8 cellular contexts compared by ENCODE assay signal in genomic region chr20:29497684-29498083, GRCh38.
A peak's percentile ranks its signal among the peaks of the same experiment; 100 is the strongest.
DNase-seq lines count a peak whose midpoint lies in the region; ATAC-seq and TF ChIP-seq lines count a peak whose summit lies in the region.
"Not testable (repeated sequence)": the region's sequence is repeated elsewhere in the genome, so short reads cannot be mapped to it uniquely, and the experiment has no call there.

No MANE protein-coding gene starts in this region.

- ATAC-seq in Right ventricle myocardium superior (ENCODE audit: poor library complexity); lower lobe of right lung: not testable (repeated sequence)

- peak overlapping the region; percentile 67 for H3K9ac ChIP-seq in NT2/D1 (ENCODE audit: insufficient read length, low read depth)

- H3K36me3 ChIP-seq in A673 (ENCODE audit: insufficient read depth, low read length, poor library complexity, severe bottlenecking); NT2/D1 (ENCODE audit: insufficient read depth, insufficient read length, low read length); lower lobe of right lung: not testable (repeated sequence)

- not testable (repeated sequence) for H3K4me3 Mint-ChIP-seq in activated naive CD4-positive, alpha-beta T cell treated with anti-CD3 and anti-CD28 coated beads for 36 hours

- CTCF ChIA-PET in A673 (lab: Charles Lee); activated naive CD4-positive, alpha-beta T cell treated with anti-CD3 and anti-CD28 coated beads for 36 hours (lab: Charles Lee): not testable (repeated sequence)

- intact Hi-C loops in A673 (cut with micrococcal nuclease; ENCODE audit: unreplicated experiment); Right ventricle myocardium superior (cut with DNase I); lower lobe of right lung (cut with DNase I): not testable (repeated sequence)
- intact Hi-C loops in activated naive CD4-positive, alpha-beta T cell treated with anti-CD3 and anti-CD28 coated beads for 36 hours (cut with micrococcal nuclease) = loop anchor here (2.0 kb wide), 1 partner anchor 53 kb away; no protein-coding TSS in a partner anchor

- BruUV-seq in A673 (replicated peaks; lab: Mats Ljungman, UMichigan) = not testable (repeated sequence)

- H3K4me1 ChIP-seq in A673 (ENCODE audit: insufficient read depth, low read length, poor library complexity, severe bottlenecking); NT2/D1 (ENCODE audit: insufficient read depth, insufficient read length); lower lobe of right lung: not testable (repeated sequence)

- H3K4me1 Mint-ChIP-seq in activated naive CD4-positive, alpha-beta T cell treated with anti-CD3 and anti-CD28 coated beads for 36 hours (ENCODE audit: low read depth) = not testable (repeated sequence)

- peaks cover 10% of the 10 kb centered on the region for H3K9me3 Mint-ChIP-seq in activated naive CD4-positive, alpha-beta T cell treated with anti-CD3 and anti-CD28 coated beads for 36 hours

- not testable (repeated sequence) for H3K36me3 Mint-ChIP-seq in activated naive CD4-positive, alpha-beta T cell treated with anti-CD3 and anti-CD28 coated beads for 36 hours (ENCODE audit: low read depth)

- H3K27me3 Mint-ChIP-seq in activated naive CD4-positive, alpha-beta T cell treated with anti-CD3 and anti-CD28 coated beads for 36 hours (ENCODE audit: low read depth) = not testable (repeated sequence)

- not testable (repeated sequence) for H3K27ac Mint-ChIP-seq in activated naive CD4-positive, alpha-beta T cell treated with anti-CD3 and anti-CD28 coated beads for 36 hours

- not testable (repeated sequence) for DNase-seq in A673 (ENCODE audit: low spot score); NT2/D1 (ENCODE audit: low read depth, low spot score)
- peak; percentile 40 for DNase-seq in HT1080 (ENCODE audit: low read depth)
- peak; percentile 11 for DNase-seq in activated CD4-positive, alpha-beta T cell treated with anti-CD3 and anti-CD28 coated beads for 1 hour
- peak; percentile 4 for DNase-seq in activated naive CD4-positive, alpha-beta T cell treated with anti-CD3 and anti-CD28 coated beads for 36 hours
- DNase-seq in Right ventricle myocardium superior = peak; percentile 46
- DNase-seq in lower lobe of right lung = peak; percentile 51

- not testable (repeated sequence) for H3K27ac ChIP-seq in A673 (ENCODE audit: low read depth, low read length, poor library complexity, severe bottlenecking); lower lobe of right lung
- peak overlapping the region in 1 of 21 experiments; percentile 65 for H3K27ac ChIP-seq in skin epidermis

- H3K9me3 ChIP-seq in A673 (ENCODE audit: low read depth, low read length, poor library complexity, severe bottlenecking); NT2/D1 (ENCODE audit: insufficient read depth, low read length); lower lobe of right lung: not testable (repeated sequence)

- not testable (repeated sequence) for TF ChIP-seq CTCF in A673 (conservative IDR thresholded peaks at IDR 0.05; ENCODE audit: low read depth, low read length); lower lobe of right lung (IDR thresholded peaks at IDR 0.05)

- H3K27me3 ChIP-seq in A673 (replicated peaks; ENCODE audit: insufficient read depth, low read depth, low read length, poor library complexity); NT2/D1 (ENCODE audit: insufficient read depth, insufficient read length); lower lobe of right lung (ENCODE audit: low read depth): not testable (repeated sequence)

- POLR2A ChIA-PET in A673 (lab: Charles Lee; ENCODE audit: low non-redundant PET) = interaction anchor here (0.6 kb wide), 1 partner anchor 879 kb away, joined by 5 read pairs; no protein-coding TSS in a partner anchor

- H3K4me3 ChIP-seq in A673 (ENCODE audit: low read depth, low read length, poor library complexity, severe bottlenecking) = peak overlapping the region; percentile 50
- not testable (repeated sequence) for H3K4me3 ChIP-seq in NT2/D1 (ENCODE audit: insufficient read length, low read depth)
- H3K4me3 ChIP-seq in lower lobe of right lung = peak overlapping the region; percentile 8
- peak overlapping the region in 4 of 7 experiments; percentile 21 to 36 (median 28) for H3K4me3 ChIP-seq in skin epidermis
